In genomic region chr17:79746955-79747507, GRCh38 we compare ENCODE assay signal across 1 cellular context.
TF ChIP-seq lines count a peak whose summit lies in the region.

No MANE protein-coding gene starts in this region.

TF ChIP-seq in IMR-90, 13 proteins besides CTCF, POLR2A, EP300 and RAD21:
- TF ChIP-seq ELK1 (IDR thresholded peaks at IDR 0.05; ENCODE audit: borderline replicate concordance, low read depth, low read length) = no peak
